Comparison of ENCODE assay signal across 8 cellular contexts in the genomic region with DNA sequence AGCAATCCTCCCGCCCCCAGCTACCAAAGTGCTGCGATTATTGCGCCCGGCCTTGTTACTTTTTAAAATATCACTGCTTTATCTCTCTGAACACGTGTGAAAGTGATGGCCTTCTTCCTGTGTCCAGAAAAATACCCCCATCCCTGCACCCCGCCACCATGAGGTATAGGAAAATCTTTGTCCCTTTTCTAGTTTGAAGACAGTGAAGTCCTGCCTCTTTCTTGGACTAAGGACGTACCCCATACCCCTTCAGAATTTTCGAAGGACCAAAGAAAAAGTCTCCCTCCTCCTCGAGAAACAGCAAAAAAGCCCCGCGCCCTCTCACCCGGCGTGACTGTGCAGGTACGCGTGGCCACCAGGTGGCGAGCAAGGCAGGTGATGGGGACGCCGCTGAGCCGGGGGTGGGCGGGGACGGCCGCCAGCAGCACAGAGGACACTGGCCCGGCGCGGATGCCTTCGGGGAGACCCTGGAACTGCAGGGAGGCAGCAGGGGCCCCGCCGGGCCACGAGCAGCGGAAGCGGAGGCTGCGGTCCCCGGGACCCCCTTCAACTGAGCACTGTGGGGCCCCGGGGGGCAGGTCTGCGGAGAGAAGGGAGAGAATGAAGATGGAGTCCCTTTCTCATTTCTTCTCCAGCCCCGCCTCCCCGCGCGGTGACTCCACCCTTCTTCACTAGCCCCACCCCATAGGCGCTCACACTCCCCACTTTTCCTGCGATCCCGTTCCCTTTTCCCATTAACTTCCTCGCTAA. TPM values are rescaled to one million over a fixed set of nuclear protein-coding genes. Genes with fewer than 3 reads are reported as not detected.
A peak's percentile ranks its signal among the peaks of the same experiment; 100 is the strongest.
DNase-seq lines count a peak whose midpoint lies in the region; ATAC-seq, FAIRE-seq and TF ChIP-seq lines count a peak whose summit lies in the region.

No MANE protein-coding gene starts in this region.

- peaks cover 4% of the 10 kb centered on the region for H3K27me3 Mint-ChIP-seq in CD8-positive, alpha-beta T cell (ENCODE audit: low read depth)

- peak overlapping the region; percentile 72 for H3K4me2 ChIP-seq in neuronal stem cell (ENCODE audit: insufficient read depth, low read length, poor library complexity, severe bottlenecking)

- no peaks in the 10 kb centered on the region for H3K9me3 Mint-ChIP-seq in CD8-positive, alpha-beta T cell

- H2BK5ac ChIP-seq in neuronal stem cell (ENCODE audit: low read length) = peak overlapping the region; percentile 88

- H3K36me3 ChIP-seq in CD8-positive, alpha-beta T cell (ENCODE audit: insufficient read depth, low read length) = no peaks in the 10 kb centered on the region
- no peaks in the 10 kb centered on the region for H3K36me3 ChIP-seq in neuronal stem cell (replicated peaks in 1 of 2; ENCODE audit: control insufficient read depth in 2 of 2, insufficient read depth in 2 of 2, low read length in 2 of 2)
- no peaks in the 10 kb centered on the region for H3K36me3 ChIP-seq in stomach smooth muscle (ENCODE audit: control insufficient read depth in 2 of 2, insufficient read depth in 2 of 2, low read length in 2 of 2)

- WGBS in neuronal stem cell (ENCODE audit: extremely low coverage in 2 of 2, insufficient read length in 2 of 2, insufficient replicate concordance in 1 of 2), 2 donors = no CpG with 5 or more reads among the region's 43 CpGs

- H3K4me3 Mint-ChIP-seq in CD8-positive, alpha-beta T cell = peak overlapping the region; percentile 82

- H2BK15ac ChIP-seq in neuronal stem cell (ENCODE audit: low read length) = no peak overlapping the region

- H2BK12ac ChIP-seq in neuronal stem cell (ENCODE audit: low read length) = no peak overlapping the region

- peak; percentile 74 to 90 (median 85) for DNase-seq in CD8-positive, alpha-beta T cell
- peak; percentile 95 for DNase-seq in HT-29 (ENCODE audit: low spot score)
- peak; percentile 70 for DNase-seq in SHP77 treated with DMSO at 0.1 percent for 48 hours (lab: John Stamatoyannopoulos, UW)
- DNase-seq in activated gamma-delta T cell treated with Interleukin-2 at 50 U/mL for 16 hours = peak; percentile 85
- DNase-seq in frontal cortex (ENCODE audit: low spot score in 2 of 2) = peak; percentile 77 to 87
- peak; percentile 78 for DNase-seq in neuronal stem cell (ENCODE audit: low spot score)

- no peak overlapping the region for H3K23ac ChIP-seq in neuronal stem cell (ENCODE audit: low read depth, low read length, poor library complexity)

- H2AFZ ChIP-seq in neuronal stem cell (ENCODE audit: low read length) = peak overlapping the region; percentile 95

- TF ChIP-seq CTCF in CD8-positive, alpha-beta T cell (IDR thresholded peaks at IDR 0.05) = peak; percentile 97

- no peak overlapping the region for H4K8ac ChIP-seq in neuronal stem cell (ENCODE audit: low read depth, low read length)

- CTCF ChIA-PET in CD8-positive, alpha-beta T cell (lab: Charles Lee) = interaction anchor here (0.7 to 2.2 kb wide), 19 partner anchors 15 to 318 kb away, joined by 3 to 12 read pairs (median 4); a partner anchor contains a TSS

- POLR2A ChIA-PET in CD8-positive, alpha-beta T cell (lab: Charles Lee) = no interaction called here

- no peak overlapping the region for H3K27ac Mint-ChIP-seq in CD8-positive, alpha-beta T cell

- H3K4me1 Mint-ChIP-seq in CD8-positive, alpha-beta T cell (ENCODE audit: low read depth) = peaks cover 13% of the 10 kb centered on the region

- no peaks in the 10 kb centered on the region for H3K27me3 ChIP-seq in CD8-positive, alpha-beta T cell (ENCODE audit: insufficient read depth, low read length)
- H3K27me3 ChIP-seq in neuronal stem cell (ENCODE audit: control insufficient read depth in 3 of 3, insufficient read depth in 3 of 3, low read depth in 1 of 3, low read length in 3 of 3) = peaks cover 0 to 19% (median 7%) of the 10 kb centered on the region in 3 experiments
- no peaks in the 10 kb centered on the region for H3K27me3 ChIP-seq in stomach smooth muscle (ENCODE audit: control insufficient read depth in 1 of 2, insufficient read depth in 2 of 2, low read length in 2 of 2)

- no peaks in the 10 kb centered on the region for H3K36me3 Mint-ChIP-seq in CD8-positive, alpha-beta T cell

- H3K9ac ChIP-seq in neuronal stem cell (ENCODE audit: low read depth, low read length, poor library complexity) = peak overlapping the region; percentile 63
- H3K9ac ChIP-seq in stomach smooth muscle (ENCODE audit: low read length in 2 of 2) = peak overlapping the region; percentile 43 to 58

- H2BK120ac ChIP-seq in neuronal stem cell (ENCODE audit: low read depth, low read length) = no peak overlapping the region

- intact Hi-C loops in CD8-positive, alpha-beta T cell (cut with DNase I, micrococcal nuclease) = loop anchor here (1.0 kb wide), 10 partner anchors 29 to 319 kb away; a partner anchor contains a TSS

- no peak overlapping the region for H3K4ac ChIP-seq in neuronal stem cell (ENCODE audit: low read length)

- no peaks in the 10 kb centered on the region for H3K9me3 ChIP-seq in CD8-positive, alpha-beta T cell (ENCODE audit: low read length)
- peaks cover 0 to 4% of the 10 kb centered on the region in 2 donors for H3K9me3 ChIP-seq in neuronal stem cell (replicated peaks in 1 of 2; ENCODE audit: control insufficient read depth in 2 of 2, insufficient read depth in 1 of 2, low read depth in 1 of 2, low read length in 2 of 2)
- no peaks in the 10 kb centered on the region for H3K9me3 ChIP-seq in stomach smooth muscle (ENCODE audit: control insufficient read depth in 2 of 2, low read length in 2 of 2)

- peaks cover 16% of the 10 kb centered on the region for H3K4me1 ChIP-seq in CD8-positive, alpha-beta T cell (ENCODE audit: insufficient read depth, low read length)
- H3K4me1 ChIP-seq in neuronal stem cell (ENCODE audit: control insufficient read depth in 2 of 2, insufficient read depth in 1 of 2, low read depth in 1 of 2, low read length in 2 of 2) (peaks cover 2 to 5% of the 10 kb centered on the region in 2 donors), stomach smooth muscle (ENCODE audit: control insufficient read depth, insufficient read depth, low read length) (peaks cover 23% of the 10 kb centered on the region)

- no peak overlapping the region for H3K14ac ChIP-seq in neuronal stem cell (ENCODE audit: low read length)

- peaks cover 2% of the 10 kb centered on the region for H3K79me1 ChIP-seq in neuronal stem cell (ENCODE audit: low read depth, low read length)

- peak; percentile 85 for ATAC-seq in CD8-positive, alpha-beta T cell
- peak; percentile 42 for ATAC-seq in GM19438 (IDR thresholded peaks at IDR 0.05; ENCODE audit: low read depth, unreplicated experiment)

- no peak for FAIRE-seq in frontal cortex (lab: Jason Lieb, UNC)

- H3K18ac ChIP-seq in neuronal stem cell (ENCODE audit: low read length) = peak overlapping the region; percentile 91

- no peak overlapping the region for H4K91ac ChIP-seq in neuronal stem cell (ENCODE audit: low read depth, low read length, poor library complexity)

- no peak overlapping the region for H3K27ac ChIP-seq in CD8-positive, alpha-beta T cell (ENCODE audit: low read depth, low read length)
- peak overlapping the region; percentile 51 for H3K27ac ChIP-seq in neuronal stem cell (replicated peaks; ENCODE audit: low read length)
- H3K27ac ChIP-seq in stomach smooth muscle (ENCODE audit: low read length) = peak overlapping the region; percentile 74

- H3K4me3 ChIP-seq in CD8-positive, alpha-beta T cell (ENCODE audit: low read depth, low read length) = peak overlapping the region; percentile 71
- H3K4me3 ChIP-seq in neuronal stem cell (ENCODE audit: low read length in 2 of 2) (peak overlapping the region; percentile 51 to 95), stomach smooth muscle (ENCODE audit: low read length in 2 of 2) (peak overlapping the region; percentile 64 to 80)

- H2AK5ac ChIP-seq in neuronal stem cell (ENCODE audit: low read depth, low read length) = no peak overlapping the region

RNA-seq across cellular contexts. Expression of a gene that starts 3.2 kb away (rescaled TPM):
- not detected for total RNA-seq in CD8-positive, alpha-beta T cell
- 35.1 and 42.6 TPM in 2 replicates for total RNA-seq in HT-29 (2014; rRNA removed; shearing (Covaris generic))
- 0.41 TPM for total RNA-seq in frontal cortex
- polyA plus RNA-seq in neuronal stem cell (2013, experiment 1 of 2) = 4.6 TPM
- polyA plus RNA-seq in neuronal stem cell (2013, experiment 2 of 2) = 4.3 TPM

RNA-seq across cellular contexts. Expression of a gene that starts 27.3 kb away (rescaled TPM):
- total RNA-seq in CD8-positive, alpha-beta T cell = not detected
- total RNA-seq in HT-29 (2014; rRNA removed; shearing (Covaris generic)) = not detected in 2 replicates
- total RNA-seq in frontal cortex = 4.1 TPM
- 57.4 TPM for polyA plus RNA-seq in neuronal stem cell (2013, experiment 1 of 2)
- 56.1 TPM for polyA plus RNA-seq in neuronal stem cell (2013, experiment 2 of 2)

RNA-seq across cellular contexts. Expression of a gene that starts 27.4 kb away (rescaled TPM):
- total RNA-seq in CD8-positive, alpha-beta T cell = 10 to 100 TPM; 26.6 to 27.5 TPM
- total RNA-seq in HT-29 (2014; rRNA removed; shearing (Covaris generic)) = 375 and 384 TPM in 2 replicates
- 41.2 TPM for total RNA-seq in frontal cortex
- polyA plus RNA-seq in neuronal stem cell (2013, experiment 1 of 2) = 32.3 TPM
- 30.3 TPM for polyA plus RNA-seq in neuronal stem cell (2013, experiment 2 of 2)

RNA-seq across cellular contexts. Expression of a gene that starts 30.1 kb away (rescaled TPM):
- 1 to 10 TPM; 1.3 to 2.3 TPM for total RNA-seq in CD8-positive, alpha-beta T cell
- 0.81 and 1.8 TPM in 2 replicates for total RNA-seq in HT-29 (2014; rRNA removed; shearing (Covaris generic))
- not detected for total RNA-seq in frontal cortex
- polyA plus RNA-seq in neuronal stem cell (2013, experiment 1 of 2) = 13.8 TPM
- polyA plus RNA-seq in neuronal stem cell (2013, experiment 2 of 2) = 12.7 TPM

RNA-seq across cellular contexts. Expression of a gene that starts 33.7 kb away (rescaled TPM):
- 100 to 1,000 TPM; 159 to 169 TPM for total RNA-seq in CD8-positive, alpha-beta T cell
- total RNA-seq in HT-29 (2014; rRNA removed; shearing (Covaris generic)) = not detected in 2 replicates
- not detected for total RNA-seq in frontal cortex
- polyA plus RNA-seq in neuronal stem cell (2013, experiment 1 of 2) = not detected
- polyA plus RNA-seq in neuronal stem cell (2013, experiment 2 of 2) = not detected

Comparison
In these comparisons a context has a peak if more than half of its experiments do, and no peak if none do; other contexts are left out.
1. RNA of a gene that starts 3.2 kb away (total RNA-seq): 35.1 to 42.6 TPM in HT-29; 0.41 TPM in frontal cortex (single experiment) and not detected in CD8-positive, alpha-beta T cell; every median in the first group is over 10 times any median in the second.
2. Peak in every context shown above with its lines, with median percentiles within 50 percentile points of each other: DNase-seq and H3K4me3 ChIP-seq.